ENCODE assay signal across 7 cellular contexts in the genomic region with DNA sequence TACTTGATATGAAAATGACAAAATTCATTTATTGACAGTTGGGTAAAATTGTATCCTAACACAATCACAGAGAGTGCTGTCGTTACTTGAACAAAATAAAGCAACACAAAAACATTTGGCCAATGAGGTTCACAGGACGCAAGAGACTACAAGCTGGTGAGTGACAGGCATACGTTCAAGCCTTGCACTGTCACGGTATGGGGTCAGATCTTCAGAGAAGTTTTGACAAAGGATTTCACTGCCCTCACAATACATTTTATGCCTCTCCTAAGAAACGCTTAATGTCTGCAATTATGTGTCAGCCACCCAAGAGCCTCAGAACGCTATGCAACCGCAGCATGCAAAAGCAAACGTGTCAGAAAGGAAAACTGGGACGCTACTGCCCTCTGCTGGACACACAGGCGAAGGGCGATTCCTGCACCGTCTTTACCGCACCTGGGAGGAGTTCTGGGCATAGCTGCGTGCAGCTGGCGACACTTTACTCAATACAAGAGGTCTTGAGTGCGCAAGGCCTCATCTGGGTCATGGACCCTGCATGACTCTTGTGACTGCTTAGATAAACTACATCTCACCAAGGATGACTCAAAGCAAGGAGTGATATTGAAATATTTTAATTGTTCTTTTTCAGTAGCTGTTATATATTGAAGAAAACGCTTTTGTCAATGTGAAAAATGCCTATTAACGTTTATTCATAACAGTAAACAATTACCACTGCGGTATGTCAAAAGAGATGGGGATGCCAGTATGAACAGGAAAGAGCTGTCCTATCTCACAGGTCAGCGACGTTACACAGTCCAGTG.
DNase-seq lines count a peak whose midpoint lies in the region; ATAC-seq, FAIRE-seq and TF ChIP-seq lines count a peak whose summit lies in the region.

No MANE protein-coding gene starts in this region.

- CTCF ChIA-PET in HCT116 (lab: Charles Lee) = interaction anchor here (0.8 to 1.8 kb wide), 5 partner anchors 23 to 1059 kb away, joined by 3 to 20 read pairs (median 3); no protein-coding TSS in a partner anchor

- intact Hi-C loops in HCT116 (cut with micrococcal nuclease) = loop anchor here (1.0 to 2.0 kb wide), 3 partner anchors 70 to 357 kb away; no protein-coding TSS in a partner anchor
- intact Hi-C loops in sciatic nerve (cut with DNase I) = no loop called here

- POLR2A ChIA-PET in HCT116 (lab: Charles Lee) = interaction anchor here (0.8 kb wide), 1 partner anchor 70 kb away, joined by 3 read pairs; no protein-coding TSS in a partner anchor

- peak; percentile 93 for TF ChIP-seq RAD21 in HCT116 (IDR thresholded peaks at IDR 0.05; ENCODE audit: low read depth)

- BruUV-seq in HCT116 (replicated peaks; lab: Mats Ljungman, UMichigan) = no TSS peak

- H3K79me2 ChIP-seq in HCT116 (ENCODE audit: insufficient read depth, low read length) = no peaks in the 10 kb centered on the region

- peak; percentile 73 for FAIRE-seq in GM12891 (lab: Jason Lieb, UNC)

- DNase-seq in GM12891 (ENCODE audit: insufficient read length, low spot score) (peak; percentile 47), HCT116 (ENCODE audit: low read depth, low spot score) (peak; percentile 54), M059J (ENCODE audit: low read depth) (peak; percentile 51), amniotic epithelial cell (ENCODE audit: low read depth) (peak; percentile 29), right atrium auricular region (ENCODE audit: low spot score) (peak; percentile 67), sciatic nerve (ENCODE audit: low spot score) (peak; percentile 83)

- H3K27ac ChIP-seq in HCT116 (ENCODE audit: low read depth, low read length) = no peak overlapping the region
- H3K27ac ChIP-seq in right atrium auricular region = no peak overlapping the region

- RAD21 ChIA-PET in HCT116 (lab: Charles Lee; ENCODE audit: low non-redundant PET in 1 of 2, low total read pairs in 2 of 2, uncharacterized antibody in 2 of 2, unreplicated experiment in 2 of 2) = interaction anchor here in 1 of 2 experiments (0.6 kb wide), 1 partner anchor 1904 kb away, joined by 4 read pairs; no protein-coding TSS in a partner anchor

- H4K20me1 ChIP-seq in HCT116 (ENCODE audit: insufficient read depth) = no peaks in the 10 kb centered on the region

- TF ChIP-seq POLR2A in GM12891 (IDR thresholded peaks at IDR 0.05; ENCODE audit: low read depth, low read length) = no peak
- TF ChIP-seq POLR2A in HCT116 (IDR thresholded peaks at IDR 0.05; ENCODE audit: borderline replicate concordance, extremely low read depth, insufficient read depth, insufficient read length) = no peak

- H3K36me3 ChIP-seq in HCT116 (ENCODE audit: control insufficient read depth in 1 of 2, insufficient read depth in 2 of 2, low read length in 2 of 2) (no peaks in the 10 kb centered on the region), right atrium auricular region (no peaks in the 10 kb centered on the region)

- no peak overlapping the region for H3K9ac ChIP-seq in HCT116 (ENCODE audit: low read length)

- ATAC-seq in HCT116 = peak; percentile 97
- ATAC-seq in SK-N-SH treated with all-trans-retinoic acid at 6 μM for 48 hours = peak; percentile 98
- peak; percentile 87 for ATAC-seq in sciatic nerve

- peak; percentile 67 to 93 (median 90) for TF ChIP-seq CTCF in HCT116 (IDR thresholded peaks at IDR 0.05 in 2 of 3, conservative IDR thresholded peaks at IDR 0.05 in 1 of 3; ENCODE audit: borderline replicate concordance in 1 of 3, insufficient read depth in 1 of 3, low read depth in 2 of 3, low read length in 2 of 3)
- TF ChIP-seq CTCF in right atrium auricular region (IDR thresholded peaks at IDR 0.05) = peak; percentile 86 to 95

- peaks cover 14% of the 10 kb centered on the region; the same call in 1 of the 2 replicates for H3K27me3 ChIP-seq in HCT116 (ENCODE audit: insufficient read depth, low read length)
- no peaks in the 10 kb centered on the region for H3K27me3 ChIP-seq in right atrium auricular region

- H3K4me1 ChIP-seq in HCT116 (ENCODE audit: control insufficient read depth in 1 of 2, insufficient read depth in 2 of 2, low read length in 2 of 2) (no peaks in the 10 kb centered on the region), right atrium auricular region (peaks cover 0 to 8% of the 10 kb centered on the region in 2 donors)

- H3K9me3 ChIP-seq in HCT116 (ENCODE audit: control insufficient read depth in 1 of 2, insufficient read depth in 1 of 2, low read depth in 1 of 2, low read length in 2 of 2) (no peaks in the 10 kb centered on the region), right atrium auricular region (peaks cover 0 to 4% of the 10 kb centered on the region in 2 donors)

- H2AFZ ChIP-seq in HCT116 (ENCODE audit: low read depth, low read length, poor library complexity, severe bottlenecking) = peak overlapping the region; percentile 27

- H3K4me3 ChIP-seq in HCT116 (replicated peaks in 1 of 2; ENCODE audit: low read depth in 1 of 2, low read length in 2 of 2) (no peak overlapping the region), right atrium auricular region (peak overlapping the region in 1 of 2 donors; percentile 22)

- H3K9me2 ChIP-seq in HCT116 (ENCODE audit: insufficient read depth) = no peaks in the 10 kb centered on the region

- H3K4me2 ChIP-seq in HCT116 (ENCODE audit: low read length) = peak overlapping the region; percentile 31; the same call in 1 of the 2 replicates

TF ChIP-seq in GM12891, 5 proteins besides CTCF, POLR2A, EP300 and RAD21:
- TF ChIP-seq POLR2AphosphoS5 (IDR thresholded peaks at IDR 0.05; ENCODE audit: low read depth, low read length) (no peak), POU2F2 (IDR thresholded peaks at IDR 0.05; ENCODE audit: low read depth, low read length) (peak; percentile 64; the same call in 1 of the 2 replicates)

TF ChIP-seq in HCT116, 20 proteins besides CTCF, POLR2A, EP300 and RAD21:
- no peak for TF ChIP-seq ELF1 (IDR thresholded peaks at IDR 0.05; ENCODE audit: borderline replicate concordance, low read depth)
- TF ChIP-seq, protein P1, sequence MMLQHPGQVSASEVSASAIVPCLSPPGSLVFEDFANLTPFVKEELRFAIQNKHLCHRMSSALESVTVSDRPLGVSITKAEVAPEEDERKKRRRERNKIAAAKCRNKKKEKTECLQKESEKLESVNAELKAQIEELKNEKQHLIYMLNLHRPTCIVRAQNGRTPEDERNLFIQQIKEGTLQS (IDR thresholded peaks at IDR 0.05) = no peak
- TF ChIP-seq YY1 (IDR thresholded peaks at IDR 0.05; ENCODE audit: extremely low read depth, insufficient replicate concordance, low read depth, low read length) = peak; percentile 40
- TF ChIP-seq, protein P2, sequence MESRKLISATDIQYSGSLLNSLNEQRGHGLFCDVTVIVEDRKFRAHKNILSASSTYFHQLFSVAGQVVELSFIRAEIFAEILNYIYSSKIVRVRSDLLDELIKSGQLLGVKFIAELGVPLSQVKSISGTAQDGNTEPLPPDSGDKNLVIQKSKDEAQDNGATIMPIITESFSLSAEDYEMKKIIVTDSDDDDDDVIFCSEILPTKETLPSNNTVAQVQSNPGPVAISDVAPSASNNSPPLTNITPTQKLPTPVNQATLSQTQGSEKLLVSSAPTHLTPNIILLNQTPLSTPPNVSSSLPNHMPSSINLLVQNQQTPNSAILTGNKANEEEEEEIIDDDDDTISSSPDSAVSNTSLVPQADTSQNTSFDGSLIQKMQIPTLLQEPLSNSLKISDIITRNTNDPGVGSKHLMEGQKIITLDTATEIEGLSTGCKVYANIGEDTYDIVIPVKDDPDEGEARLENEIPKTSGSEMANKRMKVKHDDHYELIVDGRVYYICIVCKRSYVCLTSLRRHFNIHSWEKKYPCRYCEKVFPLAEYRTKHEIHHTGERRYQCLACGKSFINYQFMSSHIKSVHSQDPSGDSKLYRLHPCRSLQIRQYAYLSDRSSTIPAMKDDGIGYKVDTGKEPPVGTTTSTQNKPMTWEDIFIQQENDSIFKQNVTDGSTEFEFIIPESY (IDR thresholded peaks at IDR 0.05; ENCODE audit: extremely low read depth, insufficient replicate concordance, low read length) = no peak

TF ChIP-seq in SK-N-SH treated with all-trans-retinoic acid at 6 μM for 48 hours, 23 proteins besides CTCF, POLR2A, EP300 and RAD21:
- TF ChIP-seq ARNTL (CRISPR knock-in tag; IDR thresholded peaks at IDR 0.05; ENCODE audit: borderline replicate concordance, low read depth) (no peak), RARB (CRISPR knock-in tag; IDR thresholded peaks at IDR 0.05) (no peak), CSDC2 (CRISPR knock-in tag; IDR thresholded peaks at IDR 0.05) (no peak), ZNF8 (CRISPR knock-in tag; IDR thresholded peaks at IDR 0.05) (no peak), OSR1 (CRISPR knock-in tag; IDR thresholded peaks at IDR 0.05) (no peak), ZC3H10 (CRISPR knock-in tag; IDR thresholded peaks at IDR 0.05) (no peak), GLIS3 (CRISPR knock-in tag; IDR thresholded peaks at IDR 0.05) (no peak)

Comparison
In these comparisons a context has a peak if more than half of its experiments do, and no peak if none do; other contexts are left out.
1. DNase-seq: peak in every context shown above with its lines; median percentile 83 in sciatic nerve; 67 in right atrium auricular region; 54 in HCT116; 51 in M059J; 47 in GM12891; 29 in amniotic epithelial cell.